In genomic region chr7:107150375-107151073, GRCh38 we compare ENCODE assay signal across 8 cellular contexts. TPM values are rescaled to one million over a fixed set of nuclear protein-coding genes. Genes with fewer than 3 reads are reported as not detected.
A peak's percentile ranks its signal among the peaks of the same experiment; 100 is the strongest.
DNase-seq lines count a peak whose midpoint lies in the region; ATAC-seq and TF ChIP-seq lines count a peak whose summit lies in the region.

No MANE protein-coding gene starts in this region.

- no peaks in the 10 kb centered on the region for H3K9me3 ChIP-seq in RWPE2 (ENCODE audit: severe bottlenecking)
- no peaks in the 10 kb centered on the region for H3K9me3 ChIP-seq in gastroesophageal sphincter
- no peaks in the 10 kb centered on the region for H3K9me3 ChIP-seq in psoas muscle
- H3K9me3 ChIP-seq in aorta (ENCODE audit: control insufficient read depth, low read length): no peaks in the 10 kb centered on the region

- no peaks in the 10 kb centered on the region for H3K27me3 Mint-ChIP-seq in Calu3 (ENCODE audit: unreplicated experiment)
- peaks cover 9% of the 10 kb centered on the region for H3K27me3 Mint-ChIP-seq in activated T-helper 2 cell treated with anti-CD3 and anti-CD28 coated beads, Interferon-gamma antibody, Interleukin-2, Interleukin-4, amounts not matched to agents 10 μg/mL and 5 μg/mL and 100 μg/mL, durations not matched to agents 14 hours and 24 hours and 36 hours (ENCODE audit: low read depth)

- WGBS in gastroesophageal sphincter (ENCODE audit: low coverage in 1 of 2), 2 donors: 22 to 26% methylated on average over 4 of the region's 4 CpGs
- 24 to 27% (median 27%) methylated on average over 4 of the region's 4 CpGs for WGBS in psoas muscle, 3 donors
- WGBS in aorta, 2 donors: 22 to 27% methylated on average over 4 of the region's 4 CpGs

- H3K4me1 ChIP-seq in RWPE2 (ENCODE audit: insufficient read depth, poor library complexity, severe bottlenecking) (peaks cover 9% of the 10 kb centered on the region), gastroesophageal sphincter (peaks cover 0 to 36% (median 2%) of the 10 kb centered on the region in 3 donors), psoas muscle (peaks cover 8% of the 10 kb centered on the region), aorta (ENCODE audit: control insufficient read depth in 1 of 2, insufficient read depth in 2 of 2, low read length in 2 of 2) (no peaks in the 10 kb centered on the region)

- no TSS peak for BruUV-seq in Calu3 (replicated peaks; lab: Mats Ljungman, UMichigan)

- H3K27ac Mint-ChIP-seq in Calu3 (ENCODE audit: unreplicated experiment): no peak overlapping the region
- H3K27ac Mint-ChIP-seq in activated T-helper 2 cell treated with anti-CD3 and anti-CD28 coated beads, Interferon-gamma antibody, Interleukin-2, Interleukin-4, amounts not matched to agents 10 μg/mL and 5 μg/mL and 100 μg/mL, durations not matched to agents 14 hours and 24 hours and 36 hours: no peak overlapping the region

- no peak for TF ChIP-seq EP300 in gastroesophageal sphincter (IDR thresholded peaks at IDR 0.05)

- CTCF ChIA-PET in Calu3 (lab: Charles Lee): interaction anchor here (0.6 to 0.8 kb wide), 4 partner anchors 25 to 357 kb away, joined by 3 to 6 read pairs (median 4); no protein-coding TSS in a partner anchor

- no peaks in the 10 kb centered on the region for H3K9me3 Mint-ChIP-seq in Calu3 (ENCODE audit: low read depth, unreplicated experiment)
- H3K9me3 Mint-ChIP-seq in activated T-helper 2 cell treated with anti-CD3 and anti-CD28 coated beads, Interferon-gamma antibody, Interleukin-2, Interleukin-4, amounts not matched to agents 10 μg/mL and 5 μg/mL and 100 μg/mL, durations not matched to agents 14 hours and 24 hours and 36 hours: no peaks in the 10 kb centered on the region

- TF ChIP-seq POLR2A in gastroesophageal sphincter (IDR thresholded peaks at IDR 0.05): no peak

- no peaks in the 10 kb centered on the region for H3K27me3 ChIP-seq in RWPE2 (ENCODE audit: insufficient read depth, poor library complexity, severe bottlenecking)
- H3K27me3 ChIP-seq in gastroesophageal sphincter: no peaks in the 10 kb centered on the region
- no peaks in the 10 kb centered on the region for H3K27me3 ChIP-seq in psoas muscle (ENCODE audit: insufficient read depth in 3 of 3, low read length in 2 of 3)
- H3K27me3 ChIP-seq in aorta (ENCODE audit: control insufficient read depth in 1 of 2, insufficient read depth in 2 of 2, low read length in 1 of 2): no peaks in the 10 kb centered on the region

- no peaks in the 10 kb centered on the region for H3K36me3 Mint-ChIP-seq in Calu3 (ENCODE audit: insufficient read depth, unreplicated experiment)
- H3K36me3 Mint-ChIP-seq in activated T-helper 2 cell treated with anti-CD3 and anti-CD28 coated beads, Interferon-gamma antibody, Interleukin-2, Interleukin-4, amounts not matched to agents 10 μg/mL and 5 μg/mL and 100 μg/mL, durations not matched to agents 14 hours and 24 hours and 36 hours (ENCODE audit: low read depth): no peaks in the 10 kb centered on the region

- DNase-seq in Calu3 (peak; percentile 50), RWPE2 (ENCODE audit: low spot score) (no peak), psoas muscle (peak; percentile 66 to 73), aorta (peak; percentile 73 to 86), hepatic stellate cell (ENCODE audit: low spot score) (no peak)
- peak; percentile 44 for DNase-seq in activated T-helper 2 cell treated with anti-CD3 and anti-CD28 coated beads, Interferon-gamma antibody, Interleukin-2, Interleukin-4, amounts not matched to agents 10 μg/mL and 5 μg/mL and 100 μg/mL, durations not matched to agents 14 hours and 24 hours and 36 hours (ENCODE audit: low spot score)

- ATAC-seq in RWPE2 (ENCODE audit: low read depth) (0 out of 3 replicates have a peak, but pooled peaks have one; percentile 19), gastroesophageal sphincter (peak; percentile 55), psoas muscle (peak in 3 of 4 donors; percentile 57 to 71 (median 70)), aorta (ENCODE audit: low FRiP score) (peak; percentile 83)

- intact Hi-C loops in Calu3 (cut with micrococcal nuclease; ENCODE audit: unreplicated experiment) (loop anchor here (1.0 to 10.0 kb wide), 3 partner anchors 203 to 976 kb away; no protein-coding TSS in a partner anchor), psoas muscle (cut with DNase I) (loop anchor here (5.0 kb wide), 2 partner anchors 203 to 358 kb away; no protein-coding TSS in a partner anchor), aorta (cut with DNase I) (loop anchor here in 1 of 2 donors (5.0 kb wide), 1 partner anchor 203 kb away; no protein-coding TSS in a partner anchor)
- intact Hi-C loops in activated T-helper 2 cell treated with anti-CD3 and anti-CD28 coated beads, Interferon-gamma antibody, Interleukin-2, Interleukin-4, amounts not matched to agents 10 μg/mL and 5 μg/mL and 100 μg/mL, durations not matched to agents 14 hours and 24 hours and 36 hours (cut with micrococcal nuclease): loop anchor here (1.0 kb wide), 2 partner anchors 203 to 357 kb away; no protein-coding TSS in a partner anchor

- no peak overlapping the region for H3K4me3 ChIP-seq in RWPE2 (ENCODE audit: severe bottlenecking)
- no peak overlapping the region for H3K4me3 ChIP-seq in gastroesophageal sphincter
- H3K4me3 ChIP-seq in psoas muscle: no peak overlapping the region
- no peak overlapping the region for H3K4me3 ChIP-seq in aorta (ENCODE audit: low read length in 2 of 2)

- H3K36me3 ChIP-seq in RWPE2 (ENCODE audit: low read depth) (no peaks in the 10 kb centered on the region), gastroesophageal sphincter (peaks cover 0 to 31% of the 10 kb centered on the region in 2 donors), psoas muscle (ENCODE audit: insufficient read depth in 1 of 2, low read depth in 1 of 2) (no peaks in the 10 kb centered on the region), aorta (ENCODE audit: control insufficient read depth in 1 of 2, insufficient read depth in 2 of 2, low read length in 1 of 2) (no peaks in the 10 kb centered on the region)

- no peak overlapping the region for H3K4me3 Mint-ChIP-seq in Calu3 (ENCODE audit: low read depth, unreplicated experiment)
- no peak overlapping the region for H3K4me3 Mint-ChIP-seq in activated T-helper 2 cell treated with anti-CD3 and anti-CD28 coated beads, Interferon-gamma antibody, Interleukin-2, Interleukin-4, amounts not matched to agents 10 μg/mL and 5 μg/mL and 100 μg/mL, durations not matched to agents 14 hours and 24 hours and 36 hours (ENCODE audit: low read depth)

- H3K4me1 Mint-ChIP-seq in Calu3 (ENCODE audit: low read depth, unreplicated experiment): peaks cover 9% of the 10 kb centered on the region
- H3K4me1 Mint-ChIP-seq in activated T-helper 2 cell treated with anti-CD3 and anti-CD28 coated beads, Interferon-gamma antibody, Interleukin-2, Interleukin-4, amounts not matched to agents 10 μg/mL and 5 μg/mL and 100 μg/mL, durations not matched to agents 14 hours and 24 hours and 36 hours (ENCODE audit: low read depth): no peaks in the 10 kb centered on the region

- no peak overlapping the region for H3K27ac ChIP-seq in RWPE2 (ENCODE audit: poor library complexity, severe bottlenecking)
- no peak overlapping the region for H3K27ac ChIP-seq in gastroesophageal sphincter
- no peak overlapping the region for H3K27ac ChIP-seq in psoas muscle
- no peak overlapping the region for H3K27ac ChIP-seq in aorta (ENCODE audit: low read depth in 1 of 2, low read length in 2 of 2)

- TF ChIP-seq CTCF in Calu3 (IDR thresholded peaks at IDR 0.05; ENCODE audit: unreplicated experiment) (peak; percentile 22), LNCAP (IDR thresholded peaks at IDR 0.05) (peak; percentile 63), RWPE2 (IDR thresholded peaks at IDR 0.05; ENCODE audit: poor library complexity, severe bottlenecking) (peak; percentile 84), gastroesophageal sphincter (IDR thresholded peaks at IDR 0.05) (peak; percentile 50 to 79 (median 64)), psoas muscle (IDR thresholded peaks at IDR 0.05) (peak; percentile 65)

RNA-seq across cellular contexts. Expression of gene HBP1, which starts 18.3 kb away (rescaled TPM):
- total RNA-seq in Calu3 (2022) (31.1 and 32.0 TPM in 2 replicates), gastroesophageal sphincter (100 to 1,000 TPM in 3 of 4 donors, 10 to 100 TPM in 1; 57.1 to 126 (median 118) TPM), psoas muscle (10 to 100 TPM; 65.3 to 74.9 (median 70.7) TPM), aorta (10 to 100 TPM; 51.8 to 78.7 TPM)
- total RNA-seq in activated T-helper 2 cell treated with anti-CD3 and anti-CD28 coated beads, Interferon-gamma antibody, Interleukin-2, Interleukin-4, amounts not matched to agents 10 μg/mL and 5 μg/mL and 100 μg/mL, durations not matched to agents 14 hours and 24 hours and 36 hours: 17.0 and 19.3 TPM in 2 replicates
- polyA plus RNA-seq in psoas muscle (10 to 100 TPM; 14.6 to 76.7 (median 69.5) TPM), aorta (10 to 100 TPM; 45.5 to 64.0 TPM)

Comparison
In these comparisons a context has a peak if more than half of its experiments do, and no peak if none do; other contexts are left out.
1. DNase-seq: peak in Calu3 (single experiment), activated T-helper 2 cell treated with anti-CD3 and anti-CD28 coated beads, Interferon-gamma antibody, Interleukin-2, Interleukin-4, amounts not matched to agents 10 μg/mL and 5 μg/mL and 100 μg/mL, durations not matched to agents 14 hours and 24 hours and 36 hours (single experiment), psoas muscle (2 of 2) and aorta (2 of 2); none in RWPE2 (single experiment) and hepatic stellate cell (single experiment).
2. CTCF ChIP-seq: peak in every context shown above with its lines; median percentile 84 in RWPE2; 65 in psoas muscle; 64 in gastroesophageal sphincter; 63 in LNCAP; 22 in Calu3.
3. ATAC-seq: peak in every context shown above with its lines; median percentile 83 in aorta; 70 in psoas muscle; 55 in gastroesophageal sphincter; 19 in RWPE2.